ENCODE assay signal across 9 cellular contexts in genomic region chr4:7193040-7193958, GRCh38. TPM values are rescaled to one million over a fixed set of nuclear protein-coding genes. Genes with fewer than 3 reads are reported as not detected.
DNase-seq lines count a peak whose midpoint lies in the region; ATAC-seq and TF ChIP-seq lines count a peak whose summit lies in the region.
"Had no signal": no experiment of that assay in that cellular context is flagged by ENCODE, and none has a peak within 500 bp of the region (broad histone marks: within the 10 kb centered on the region; RNA-seq: fewer than 3 reads in every experiment).

No MANE protein-coding gene starts in this region.

- intact Hi-C loops in mammary epithelial cell (cut with micrococcal nuclease) (loop anchor here (5.0 kb wide), 2 partner anchors 459 to 794 kb away; no protein-coding TSS in a partner anchor), right lobe of liver (cut with DNase I) (loop anchor here (5.0 to 10.0 kb wide), 3 partner anchors 104 to 602 kb away; no protein-coding TSS in a partner anchor), testis (cut with DNase I; ENCODE audit: low total_unique reads) (loop anchor here (10.0 kb wide), 1 partner anchor 102 kb away; no protein-coding TSS in a partner anchor)

- H3K27me3 ChIP-seq in mammary epithelial cell (ENCODE audit: insufficient read depth, low read length) (peaks cover 12% of the 10 kb centered on the region), right lobe of liver (no peaks in the 10 kb centered on the region), testis (no peaks in the 10 kb centered on the region)

- dilution Hi-C loops in mammary epithelial cell (cut with HindIII; ENCODE audit: low sequenced_read_pairs): loop anchor here (10.0 kb wide), 1 partner anchor 562 kb away; no protein-coding TSS in a partner anchor

- H3K4me1 ChIP-seq in mammary epithelial cell (ENCODE audit: insufficient read depth, low read length) (peaks cover 15% of the 10 kb centered on the region), right lobe of liver (peaks cover 0 to 14% (median 0%) of the 10 kb centered on the region in 4 donors), testis (peaks cover 14% of the 10 kb centered on the region)

- CTCF ChIA-PET in mammary epithelial cell (lab: Charles Lee; ENCODE audit: low non-redundant PET): no interaction called here

- H3K4me3 ChIP-seq in mammary epithelial cell (replicated peaks in 1 of 3; ENCODE audit: insufficient read depth in 1 of 3, low read depth in 2 of 3, low read length in 3 of 3): peak overlapping the region; percentile 5 to 43 (median 35)
- peak overlapping the region; percentile 46 to 50 (median 47) for H3K4me3 ChIP-seq in right lobe of liver
- H3K4me3 ChIP-seq in testis: peak overlapping the region; percentile 32 to 53

- peak overlapping the region; percentile 86 for H3K4me2 ChIP-seq in mammary epithelial cell (ENCODE audit: insufficient read depth, low read depth, low read length)

- 15% methylated on average over 30 of the region's 60 CpGs for WGBS in mammary epithelial cell (ENCODE audit: low coverage, missing lambda C conversion rate)
- 0% methylated on average over 7 of the region's 60 CpGs for WGBS in right lobe of liver (ENCODE audit: insufficient coverage, low coverage, low lambda C conversion rate, missing lambda C conversion rate)
- WGBS in testis, 2 donors: 3 to 8% methylated on average over 25 to 56 of the region's 60 CpGs

- DNase-seq in NCI-H1694 (lab: John Stamatoyannopoulos, UW): peak; percentile 28
- no peak for DNase-seq in NCI-H1694 treated with DMSO at 0.1 percent for 48 hours (lab: John Stamatoyannopoulos, UW)
- DNase-seq in mammary epithelial cell: no peak
- peak in 1 of 3 donors; percentile 52 for DNase-seq in right lobe of liver
- DNase-seq in testis: peak; percentile 18
- no peak for DNase-seq in GDM1 (lab: John Stamatoyannopoulos, UW)
- DNase-seq in NOMO-1 treated with DMSO at 0.1 percent for 48 hours (lab: John Stamatoyannopoulos, UW; ENCODE audit: unreplicated experiment): no peak
- DNase-seq: NCI-H510A had no signal

- H3K36me3 ChIP-seq in mammary epithelial cell (ENCODE audit: insufficient read depth, low read length) (no peaks in the 10 kb centered on the region), right lobe of liver (no peaks in the 10 kb centered on the region), testis (ENCODE audit: low read depth, missing control alignments) (no peaks in the 10 kb centered on the region)

- H3K9ac ChIP-seq in mammary epithelial cell (ENCODE audit: insufficient read depth, low read length): no peak overlapping the region

- H3K27ac ChIP-seq in mammary epithelial cell (ENCODE audit: insufficient read depth, low read depth, low read length) (no peak overlapping the region), right lobe of liver (no peak overlapping the region), testis (no peak overlapping the region)

- H3K79me2 ChIP-seq in mammary epithelial cell (ENCODE audit: insufficient read depth, low read length): no peaks in the 10 kb centered on the region

- ATAC-seq in right lobe of liver: peak; percentile 6 to 40 (median 34)
- ATAC-seq in GM21515 (IDR thresholded peaks at IDR 0.05; ENCODE audit: unreplicated experiment): no peak

- H3K9me3 ChIP-seq in mammary epithelial cell (replicated peaks; ENCODE audit: insufficient read depth, low read length): no peaks in the 10 kb centered on the region
- no peaks in the 10 kb centered on the region for H3K9me3 ChIP-seq in right lobe of liver
- H3K9me3 ChIP-seq in testis: no peaks in the 10 kb centered on the region

- in situ Hi-C loops in mammary epithelial cell (cut with MboI; ENCODE audit: low sequenced_read_pairs in 2 of 2): loop anchor here (10.0 to 25.0 kb wide), 2 partner anchors 519 to 532 kb away; no protein-coding TSS in a partner anchor

- peaks cover 1% of the 10 kb centered on the region for H4K20me1 ChIP-seq in mammary epithelial cell (ENCODE audit: insufficient read depth, low read length)

- BruUV-seq in mammary epithelial cell (replicated peaks; lab: Mats Ljungman, UMichigan): no TSS peak

- TF ChIP-seq POLR2A in right lobe of liver (IDR thresholded peaks at IDR 0.05): no peak
- TF ChIP-seq POLR2A in testis (IDR thresholded peaks at IDR 0.05): no peak

- peak overlapping the region; percentile 42 for H2AFZ ChIP-seq in mammary epithelial cell (ENCODE audit: low read depth, low read length)

- TF ChIP-seq CTCF in mammary epithelial cell (conservative IDR thresholded peaks at IDR 0.05 in 1 of 2, IDR thresholded peaks at IDR 0.05 in 1 of 2; ENCODE audit: extremely low read depth in 1 of 2, insufficient read depth in 1 of 2, low read depth in 1 of 2, low read length in 2 of 2): no peak
- no peak for TF ChIP-seq CTCF in right lobe of liver (IDR thresholded peaks at IDR 0.05)
- TF ChIP-seq CTCF in testis (IDR thresholded peaks at IDR 0.05): no peak

RNA-seq across cellular contexts. Expression of gene SORCS2, which starts 1.0 kb away (rescaled TPM):
- 10 to 100 TPM in 1 of 2 donors, 1 to 10 TPM in 1; 1.6 to 10.7 TPM for total RNA-seq in mammary epithelial cell
- polyA plus RNA-seq in mammary epithelial cell: 0.91 TPM
- 0.47 TPM for polyA minus RNA-seq in mammary epithelial cell
- total RNA-seq in right lobe of liver: 1 to 10 TPM in 5 of 6 experiments, under 1 TPM in 1; 0.18 to 6.2 (median 3.1) TPM
- total RNA-seq in testis: 1 to 10 TPM; 2.7 to 2.9 TPM
- 4.6 TPM for polyA plus RNA-seq in testis (ENCODE audit: insufficient read depth, low read depth, low replicate concordance)

Comparison
In these comparisons a context has a peak if more than half of its experiments do, and no peak if none do; other contexts are left out.
1. DNase-seq: peak in NCI-H1694 (single experiment) and testis (single experiment); none in NCI-H1694 treated with DMSO at 0.1 percent for 48 hours (single experiment), mammary epithelial cell (single experiment), GDM1 (single experiment) and NOMO-1 treated with DMSO at 0.1 percent for 48 hours (single experiment).
2. Peak in every context shown above with its lines, with median percentiles within 50 percentile points of each other: H3K4me3 ChIP-seq.